In the genomic region with DNA sequence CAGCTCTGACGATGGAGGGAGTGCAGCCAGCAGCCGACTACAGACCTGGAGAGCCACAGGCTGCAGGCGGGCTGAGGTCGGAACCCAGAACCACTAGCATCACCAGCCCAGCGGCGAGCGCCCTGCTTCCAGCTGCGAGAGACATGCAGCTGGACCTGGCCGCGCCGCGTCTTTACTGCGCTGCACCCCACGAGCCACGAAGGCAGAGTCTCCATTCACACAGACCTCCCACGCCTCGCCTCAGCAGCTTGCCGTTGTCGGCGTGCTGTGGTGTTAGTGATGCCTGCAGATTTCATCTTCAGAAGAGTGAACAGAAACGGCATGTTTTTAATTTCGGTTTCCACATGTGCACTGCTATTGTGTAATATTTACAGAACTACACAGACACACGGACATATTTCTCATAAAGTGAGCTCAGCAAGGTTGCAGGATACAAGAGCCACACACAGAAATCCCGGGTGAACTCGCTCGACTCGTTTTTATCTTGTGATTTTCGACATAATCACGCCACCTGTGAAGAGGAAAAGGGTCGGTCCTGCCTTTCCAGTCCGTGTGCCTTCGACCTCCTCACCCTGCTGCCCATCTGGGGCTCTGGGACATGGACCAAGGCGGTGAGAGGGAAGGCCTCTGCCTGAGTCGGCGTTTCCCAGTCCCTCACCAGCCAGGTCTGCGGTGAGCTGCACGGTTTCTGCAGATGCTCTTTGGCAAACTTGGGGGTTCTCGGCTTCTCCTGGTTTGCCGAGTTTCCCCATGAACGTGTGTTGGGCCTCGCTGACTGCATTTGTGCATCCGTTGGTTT, we compare ENCODE assay signal across 8 cellular contexts.
DNase-seq lines count a peak whose midpoint lies in the region; ATAC-seq and TF ChIP-seq lines count a peak whose summit lies in the region.

No MANE protein-coding gene starts in this region.

- POLR2A ChIA-PET in A673 (lab: Charles Lee; ENCODE audit: low non-redundant PET), result no interaction called here
- POLR2A ChIA-PET in naive thymus-derived CD8-positive, alpha-beta T cell (lab: Charles Lee), result interaction anchor here (0.5 to 4.2 kb wide), 5 partner anchors 14 to 434 kb away, joined by 3 to 31 read pairs (median 3); no protein-coding TSS in a partner anchor

- peaks cover 57% of the 10 kb centered on the region for H3K4me1 ChIP-seq in A673 (ENCODE audit: insufficient read depth, low read length, poor library complexity, severe bottlenecking)

- H3K27ac ChIP-seq in A673 (ENCODE audit: low read depth, low read length, poor library complexity, severe bottlenecking), result peak overlapping the region; percentile 89

- H3K36me3 ChIP-seq in A673 (ENCODE audit: insufficient read depth, low read length, poor library complexity, severe bottlenecking), result no peaks in the 10 kb centered on the region

- H3K27me3 ChIP-seq in A673 (replicated peaks; ENCODE audit: insufficient read depth, low read depth, low read length, poor library complexity), result no peaks in the 10 kb centered on the region

- H3K36me3 Mint-ChIP-seq in activated T-helper 1 cell treated with anti-CD3 and anti-CD28 coated beads, Interleukin-12 subunit alpha, Interleukin-12 subunit beta, Interleukin-2, Interleukin-4 antibody, amounts not matched to agents 30 ng/mL and 10 ng/mL and 1 ng/mL, durations not matched to agents 14 hours and 24 hours and 36 hours (ENCODE audit: low read depth), result peaks cover 18% of the 10 kb centered on the region
- H3K36me3 Mint-ChIP-seq in naive thymus-derived CD8-positive, alpha-beta T cell, result peaks cover 0 to 25% (median 6%) of the 10 kb centered on the region in 3 donors

- peaks cover 37% of the 10 kb centered on the region for H3K27me3 Mint-ChIP-seq in activated T-helper 1 cell treated with anti-CD3 and anti-CD28 coated beads, Interleukin-12 subunit alpha, Interleukin-12 subunit beta, Interleukin-2, Interleukin-4 antibody, amounts not matched to agents 30 ng/mL and 10 ng/mL and 1 ng/mL, durations not matched to agents 14 hours and 24 hours and 36 hours (ENCODE audit: insufficient read depth)
- H3K27me3 Mint-ChIP-seq in naive thymus-derived CD8-positive, alpha-beta T cell, result no peaks in the 10 kb centered on the region

- TF ChIP-seq CTCF in A673 (conservative IDR thresholded peaks at IDR 0.05; ENCODE audit: low read depth, low read length), result no peak

- H3K4me3 ChIP-seq in A673 (ENCODE audit: low read depth, low read length, poor library complexity, severe bottlenecking), result no peak overlapping the region

- CTCF ChIA-PET in A673 (lab: Charles Lee), result no interaction called here

- intact Hi-C loops in A673 (cut with micrococcal nuclease; ENCODE audit: unreplicated experiment), result loop anchor here (5.0 kb wide), 1 partner anchor 265 kb away; no protein-coding TSS in a partner anchor
- intact Hi-C loops in activated T-helper 1 cell treated with anti-CD3 and anti-CD28 coated beads, Interleukin-12 subunit alpha, Interleukin-12 subunit beta, Interleukin-2, Interleukin-4 antibody, amounts not matched to agents 30 ng/mL and 10 ng/mL and 1 ng/mL, durations not matched to agents 14 hours and 24 hours and 36 hours (cut with micrococcal nuclease), result loop anchor here (1.0 to 5.0 kb wide), 3 partner anchors 18 to 390 kb away; a partner anchor contains a TSS

- DNase-seq in A673 (ENCODE audit: low spot score), result no peak
- peak; percentile 89 for DNase-seq in MV-4-11 (lab: John Stamatoyannopoulos, UW)
- peak; percentile 53 for DNase-seq in activated T-helper 1 cell treated with anti-CD3 and anti-CD28 coated beads, Interleukin-12 subunit alpha, Interleukin-12 subunit beta, Interleukin-2, Interleukin-4 antibody, amounts not matched to agents 30 ng/mL and 10 ng/mL and 1 ng/mL, durations not matched to agents 14 hours and 24 hours and 36 hours (ENCODE audit: low spot score)
- peak in 5 of 10 donors; percentile 24 to 72 (median 48) for DNase-seq in naive thymus-derived CD8-positive, alpha-beta T cell

- peak in 1 of 2 donors; percentile 34 for ATAC-seq in naive thymus-derived CD8-positive, alpha-beta T cell
- ATAC-seq in HG03108 (IDR thresholded peaks at IDR 0.05; ENCODE audit: unreplicated experiment), result no peak
- no peak for ATAC-seq in GM21723 (IDR thresholded peaks at IDR 0.05; ENCODE audit: unreplicated experiment)
- ATAC-seq in GM18858 (IDR thresholded peaks at IDR 0.05; ENCODE audit: unreplicated experiment), result no peak
- ATAC-seq in GM19324 (IDR thresholded peaks at IDR 0.05; ENCODE audit: low FRiP score, unreplicated experiment), result no peak

- no peak overlapping the region for H3K27ac Mint-ChIP-seq in activated T-helper 1 cell treated with anti-CD3 and anti-CD28 coated beads, Interleukin-12 subunit alpha, Interleukin-12 subunit beta, Interleukin-2, Interleukin-4 antibody, amounts not matched to agents 30 ng/mL and 10 ng/mL and 1 ng/mL, durations not matched to agents 14 hours and 24 hours and 36 hours
- peak overlapping the region; percentile 30 to 97 (median 80) for H3K27ac Mint-ChIP-seq in naive thymus-derived CD8-positive, alpha-beta T cell

- no peaks in the 10 kb centered on the region for H3K9me3 Mint-ChIP-seq in activated T-helper 1 cell treated with anti-CD3 and anti-CD28 coated beads, Interleukin-12 subunit alpha, Interleukin-12 subunit beta, Interleukin-2, Interleukin-4 antibody, amounts not matched to agents 30 ng/mL and 10 ng/mL and 1 ng/mL, durations not matched to agents 14 hours and 24 hours and 36 hours
- H3K9me3 Mint-ChIP-seq in naive thymus-derived CD8-positive, alpha-beta T cell, result no peaks in the 10 kb centered on the region

- no TSS peak for BruUV-seq in A673 (replicated peaks; lab: Mats Ljungman, UMichigan)

- peaks cover 68% of the 10 kb centered on the region for H3K4me1 Mint-ChIP-seq in activated T-helper 1 cell treated with anti-CD3 and anti-CD28 coated beads, Interleukin-12 subunit alpha, Interleukin-12 subunit beta, Interleukin-2, Interleukin-4 antibody, amounts not matched to agents 30 ng/mL and 10 ng/mL and 1 ng/mL, durations not matched to agents 14 hours and 24 hours and 36 hours (ENCODE audit: low read depth)
- H3K4me1 Mint-ChIP-seq in naive thymus-derived CD8-positive, alpha-beta T cell, result peaks cover 51 to 91% (median 82%) of the 10 kb centered on the region in 4 donors

- peak overlapping the region; percentile 57 for H3K4me3 Mint-ChIP-seq in activated T-helper 1 cell treated with anti-CD3 and anti-CD28 coated beads, Interleukin-12 subunit alpha, Interleukin-12 subunit beta, Interleukin-2, Interleukin-4 antibody, amounts not matched to agents 30 ng/mL and 10 ng/mL and 1 ng/mL, durations not matched to agents 14 hours and 24 hours and 36 hours
- peak overlapping the region; percentile 50 to 88 (median 82) for H3K4me3 Mint-ChIP-seq in naive thymus-derived CD8-positive, alpha-beta T cell

- no peaks in the 10 kb centered on the region for H3K9me3 ChIP-seq in A673 (ENCODE audit: low read depth, low read length, poor library complexity, severe bottlenecking)
